ENCODE assay signal across 23 cellular contexts in genomic region chr5:157888814-157889532, GRCh38. TPM values are rescaled to one million over a fixed set of nuclear protein-coding genes. Genes with fewer than 3 reads are reported as not detected.
A peak's percentile ranks its signal among the peaks of the same experiment; 100 is the strongest.
DNase-seq lines count a peak whose midpoint lies in the region; ATAC-seq, FAIRE-seq and TF ChIP-seq lines count a peak whose summit lies in the region.
"Had no signal": no experiment of that assay in that cellular context is flagged by ENCODE, and none has a peak within 500 bp of the region (broad histone marks: within the 10 kb centered on the region; RNA-seq: fewer than 3 reads in every experiment).

No MANE protein-coding gene starts in this region.

- no peaks in the 10 kb centered on the region for H3K9me1 ChIP-seq in K562 (ENCODE audit: control insufficient read depth, insufficient read depth, low read length)

- H3K4me1 Mint-ChIP-seq in Caco-2 (ENCODE audit: low read depth, unreplicated experiment) = no peaks in the 10 kb centered on the region

- H3K9me3 ChIP-seq in K562 (replicated peaks; ENCODE audit: control insufficient read depth, insufficient read depth, low read depth, low read length) (no peaks in the 10 kb centered on the region), Caco-2 (no peaks in the 10 kb centered on the region; the same call in 1 of the 2 replicates)
- H3K9me3 ChIP-seq: upper lobe of left lung had no signal

- TF ChIP-seq EP300 in K562 (IDR thresholded peaks at IDR 0.05; ENCODE audit: low read length) = no peak

- ATAC-seq in K562 (no peak), left lobe of liver (peak; percentile 89), GM21786 (IDR thresholded peaks at IDR 0.05; ENCODE audit: unreplicated experiment) (no peak), GM18907 (IDR thresholded peaks at IDR 0.05; ENCODE audit: unreplicated experiment) (no peak)
- ATAC-seq: naive thymus-derived CD8-positive, alpha-beta T cell; right cardiac atrium; T-helper 17 cell had no signal

- H3K9ac ChIP-seq in K562 (ENCODE audit: insufficient read depth in 1 of 2, low read depth in 2 of 2, low read length in 2 of 2) = no peak overlapping the region

- TF ChIP-seq CTCF in K562 (IDR thresholded peaks at IDR 0.05 in 2 of 3, conservative IDR thresholded peaks at IDR 0.05 in 1 of 3; ENCODE audit: insufficient read depth in 2 of 3, low read depth in 1 of 3, low read length in 3 of 3) (no peak), Caco-2 (IDR thresholded peaks at IDR 0.05; ENCODE audit: insufficient read depth in 1 of 2, low read depth in 1 of 2, low read length in 1 of 2, severe bottlenecking in 1 of 2, unreplicated experiment in 1 of 2) (no peak)

- H3K36me3 Mint-ChIP-seq in Caco-2 (ENCODE audit: insufficient read depth, unreplicated experiment) = no peaks in the 10 kb centered on the region
- H3K36me3 Mint-ChIP-seq: activated naive CD8-positive, alpha-beta T cell treated with anti-CD3 and anti-CD28 coated beads for 36 hours; CD8-positive, alpha-beta memory T cell had no signal

- H3K9me3 Mint-ChIP-seq in Caco-2 (ENCODE audit: unreplicated experiment) = peaks cover 12% of the 10 kb centered on the region
- H3K9me3 Mint-ChIP-seq: CD8-positive, alpha-beta memory T cell had no signal

- H3K36me3 ChIP-seq in K562 (ENCODE audit: control insufficient read depth, insufficient read depth, low read length) (no peaks in the 10 kb centered on the region), Caco-2 (ENCODE audit: control insufficient read depth, insufficient read depth, low read length) (no peaks in the 10 kb centered on the region)
- H3K36me3 ChIP-seq: upper lobe of left lung, WERI-Rb-1 had no signal

- H3K79me2 ChIP-seq in K562 (ENCODE audit: control insufficient read depth, insufficient read depth, low read length) = no peaks in the 10 kb centered on the region

- no peaks in the 10 kb centered on the region for H4K20me1 ChIP-seq in K562 (replicated peaks; ENCODE audit: control insufficient read depth, insufficient read depth, low read length)

- H3K27me3 ChIP-seq in K562 (ENCODE audit: control insufficient read depth in 2 of 2, insufficient read depth in 2 of 2, low read length in 2 of 2) = peaks cover 0 to 1% of the 10 kb centered on the region in 2 experiments; a peak in 1 of 5 replicates
- H3K27me3 ChIP-seq in Caco-2 (replicated peaks; ENCODE audit: control insufficient read depth, insufficient read depth, low read length) = no peaks in the 10 kb centered on the region
- H3K27me3 ChIP-seq: upper lobe of left lung had no signal

- no peak overlapping the region for H3K4me3 ChIP-seq in K562
- no peak overlapping the region for H3K4me3 ChIP-seq in Caco-2 (ENCODE audit: low read depth, low read length)
- H3K4me3 ChIP-seq: SK-N-MC, upper lobe of left lung had no signal

- intact Hi-C loops in K562 (cut with micrococcal nuclease) = no loop called here
- intact Hi-C loops in Caco-2 (cut with micrococcal nuclease; ENCODE audit: unreplicated experiment) = no loop called here

- no peak overlapping the region for H2AFZ ChIP-seq in K562 (ENCODE audit: low read depth, low read length)

- H3K27ac ChIP-seq in K562 (ENCODE audit: extremely low read depth, low read depth, low read length) = no peak overlapping the region
- H3K27ac ChIP-seq: 22Rv1, SK-N-MC, upper lobe of left lung, WERI-Rb-1 had no signal

- POLR2A ChIA-PET in K562 (lab: Yijun Ruan, JAX) (interaction anchor here (0.6 kb wide), 1 partner anchor 23 kb away, joined by 3 read pairs; no protein-coding TSS in a partner anchor), Caco-2 (lab: Charles Lee) (no interaction called here)

- BruUV-seq in K562 (replicated peaks; lab: Mats Ljungman, UMichigan) (no TSS peak), Caco-2 (replicated peaks; lab: Mats Ljungman, UMichigan) (no TSS peak)

- DNase-seq in NCI-H1436 (lab: John Stamatoyannopoulos, UW) = peak; percentile 9
- no peak for DNase-seq in NCI-H1436 treated with DMSO at 0.1 percent for 48 hours (lab: John Stamatoyannopoulos, UW)
- peak; percentile 11 for DNase-seq in MV-4-11 (lab: John Stamatoyannopoulos, UW)
- no peak for DNase-seq in K562 (ENCODE audit: extremely low read depth in 1 of 4, low spot score in 3 of 4)
- no peak for DNase-seq in left lobe of liver (ENCODE audit: low spot score)
- DNase-seq in Caco-2 = no peak
- DNase-seq: activated CD4-positive, alpha-beta T cell treated with anti-CD3 and anti-CD28 coated beads, Interleukin-2, amount 10 ng/mL, durations not matched to agents 7 days and 5 days; activated naive CD8-positive, alpha-beta T cell treated with anti-CD3 and anti-CD28 coated beads for 36 hours; CD8-positive, alpha-beta memory T cell; DND-41; effector CD4-positive, alpha-beta T cell; naive thymus-derived CD8-positive, alpha-beta T cell; NCI-H1048; right cardiac atrium; T-helper 17 cell; upper lobe of left lung; WERI-Rb-1 had no signal

- CTCF ChIA-PET in K562 (lab: Yijun Ruan, JAX; ENCODE audit: low intra/inter-chr PET ratio) = no interaction called here
- CTCF ChIA-PET in Caco-2 (lab: Charles Lee) = no interaction called here

- H3K27ac Mint-ChIP-seq in Caco-2 (ENCODE audit: unreplicated experiment) = no peak overlapping the region
- H3K27ac Mint-ChIP-seq: activated naive CD8-positive, alpha-beta T cell treated with anti-CD3 and anti-CD28 coated beads for 36 hours; naive thymus-derived CD8-positive, alpha-beta T cell; T-helper 17 cell had no signal

- no peak overlapping the region for H3K4me2 ChIP-seq in K562 (ENCODE audit: insufficient read depth, low read length)

- FAIRE-seq in K562 (lab: Jason Lieb, UNC) = no peak
- FAIRE-seq: GM12892, HTR-8/SVneo had no signal

- no peak for TF ChIP-seq RAD21 in K562 (CRISPR knock-in tag; conservative IDR thresholded peaks at IDR 0.05 in 1 of 2, IDR thresholded peaks at IDR 0.05 in 1 of 2)

- in situ Hi-C loops in K562 (cut with MboI) = no loop called here

- H3K27me3 Mint-ChIP-seq in Caco-2 (ENCODE audit: insufficient read depth, unreplicated experiment) = no peaks in the 10 kb centered on the region
- H3K27me3 Mint-ChIP-seq: activated CD4-positive, alpha-beta T cell treated with anti-CD3 and anti-CD28 coated beads, Interleukin-2, amount 10 ng/mL, durations not matched to agents 7 days and 5 days; activated naive CD8-positive, alpha-beta T cell treated with anti-CD3 and anti-CD28 coated beads for 36 hours; naive thymus-derived CD8-positive, alpha-beta T cell; T-helper 17 cell had no signal

- WGBS in K562 (ENCODE audit: insufficient coverage, low coverage, missing lambda C conversion rate) = 6% methylated on average over 1 of the region's 1 CpG

- H3K4me1 ChIP-seq in K562 (replicated peaks in 1 of 2; ENCODE audit: control insufficient read depth in 2 of 2, insufficient read depth in 2 of 2, low read length in 2 of 2) (peaks cover 0 to 6% of the 10 kb centered on the region in 2 experiments; a peak in 1 of 5 replicates), Caco-2 (no peaks in the 10 kb centered on the region)

- H3K4me3 Mint-ChIP-seq in Caco-2 (ENCODE audit: unreplicated experiment) = no peak overlapping the region
- H3K4me3 Mint-ChIP-seq: activated CD4-positive, alpha-beta T cell treated with anti-CD3 and anti-CD28 coated beads, Interleukin-2, amount 10 ng/mL, durations not matched to agents 7 days and 5 days; activated naive CD8-positive, alpha-beta T cell treated with anti-CD3 and anti-CD28 coated beads for 36 hours; CD8-positive, alpha-beta memory T cell; naive thymus-derived CD8-positive, alpha-beta T cell; T-helper 17 cell had no signal

- TF ChIP-seq POLR2A in K562 (conservative IDR thresholded peaks at IDR 0.05) = no peak

TF ChIP-seq in K562, 482 proteins besides CTCF, POLR2A, EP300 and RAD21:
- TF ChIP-seq KLF16 (IDR thresholded peaks at IDR 0.05) (no peak), HMBOX1 (IDR thresholded peaks at IDR 0.05) (no peak), MEIS2 (IDR thresholded peaks at IDR 0.05; ENCODE audit: partially characterized antibody) (peak; percentile 15)

RNA-seq across cellular contexts. Expression of gene CLINT1, which starts 30.0 kb away (rescaled TPM):
- total RNA-seq in K562 (2011; cell fraction: chromatin; rRNA removed; ENCODE audit: low replicate concordance) = 50.5 and 114 TPM in 2 replicates
- 35.4 and 43.6 TPM in 2 replicates for total RNA-seq in K562 (2011; cell fraction: nucleolus; rRNA removed)
- 53.7 and 70.5 TPM in 2 replicates for total RNA-seq in K562 (2011; cell fraction: nucleoplasm; rRNA removed)
- total RNA-seq in K562 (2014; rRNA removed) = 47.5 and 62.6 TPM in 2 replicates
- 72.9 and 76.9 TPM in 2 replicates for total RNA-seq in K562 (2014; rRNA removed; fragmentation: Illumina TruSeq; extraction: Trizol)
- 66.7 and 71.4 TPM in 2 replicates for total RNA-seq in K562 (2015; rRNA removed; fragmentation: Illumina TruSeq; extraction: Trizol)
- total RNA-seq in K562 (2021) = 70.4 and 73.2 TPM in 2 replicates
- polyA plus RNA-seq in K562 (2011; rRNA removed) = 125 and 162 TPM in 2 replicates
- 198 and 220 TPM in 2 replicates for polyA plus RNA-seq in K562 (2011; cell fraction: cytosol; rRNA removed)
- 189 and 225 TPM in 2 replicates for polyA plus RNA-seq in K562 (2011; cell fraction: nucleus; rRNA removed)
- 65.5 and 75.7 TPM in 2 replicates for polyA plus RNA-seq in K562 (2012)
- polyA plus RNA-seq in K562 (2014; fragmentation: Illumina TruSeq; extraction: Trizol) = 104 and 120 TPM in 2 replicates
- polyA plus RNA-seq in K562 (2014; fragmentation: Nextera tagmentation; extraction: Ambion mirVana) = 10 to 100 TPM; 23.6 to 24.5 TPM
- polyA plus RNA-seq in K562 (2014; rRNA removed) = 69.5 and 78.9 TPM in 2 replicates
- polyA minus RNA-seq in K562 (2011; rRNA and poly(A)+ RNA removed) = 178 and 195 TPM in 2 replicates
- polyA minus RNA-seq in K562 (2011; cell fraction: cytosol; rRNA and poly(A)+ RNA removed) = 78.4 and 91.4 TPM in 2 replicates
- polyA minus RNA-seq in K562 (2011; cell fraction: nucleus; rRNA and poly(A)+ RNA removed) = 36.9 and 68.3 TPM in 2 replicates
- 45.6 TPM for total RNA-seq in left lobe of liver
- 85.4 and 88.7 TPM in 2 replicates for total RNA-seq in Caco-2 (2022)

Comparison
In these comparisons a context has a peak if more than half of its experiments do, and no peak if none do; other contexts are left out.
1. DNase-seq: peak in NCI-H1436 (single experiment) and MV-4-11 (single experiment); none in NCI-H1436 treated with DMSO at 0.1 percent for 48 hours (single experiment), K562 (0 of 4), left lobe of liver (single experiment) and Caco-2 (0 of 2).